ENCODE assay signal across 20 cellular contexts in the genomic region with DNA sequence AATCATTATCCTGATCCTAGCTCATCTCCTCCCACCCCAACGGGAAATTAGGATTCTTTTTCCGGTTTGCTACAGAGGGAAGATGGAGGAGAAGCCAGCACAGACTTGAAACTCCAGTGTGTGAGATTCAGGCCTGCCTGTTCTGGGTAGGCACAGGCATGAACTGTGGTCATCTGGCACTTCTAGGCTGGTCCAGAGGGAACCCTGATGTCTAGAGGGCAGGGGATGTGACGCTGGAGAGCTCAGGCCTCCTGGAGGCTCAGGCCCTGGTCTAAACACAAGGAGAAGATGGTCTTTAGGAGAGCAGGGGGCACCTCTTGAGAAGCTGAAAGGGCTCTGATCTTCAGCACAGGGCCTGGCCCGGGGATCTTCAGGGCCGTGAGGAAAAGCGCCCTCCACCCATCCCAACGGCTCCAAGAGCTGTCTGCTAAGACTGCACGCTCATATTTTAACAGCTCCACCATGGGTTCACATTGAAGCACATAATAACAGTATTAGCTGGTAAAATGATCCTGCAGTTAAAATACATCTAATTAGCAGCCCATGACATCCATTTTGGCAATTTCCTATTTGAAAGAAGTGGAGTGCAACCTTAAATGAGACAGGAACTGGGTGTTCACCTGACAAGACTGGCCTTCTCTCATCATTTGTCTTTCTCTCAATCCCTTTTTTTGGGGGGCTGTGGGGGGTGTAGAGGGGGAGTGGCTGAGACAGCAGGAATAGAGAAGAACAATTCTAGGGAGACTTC. TPM values are rescaled to one million over a fixed set of nuclear protein-coding genes. Genes with fewer than 3 reads are reported as not detected.
DNase-seq lines count a peak whose midpoint lies in the region; ATAC-seq and TF ChIP-seq lines count a peak whose summit lies in the region.
"Had no signal": no experiment of that assay in that cellular context is flagged by ENCODE, and none has a peak within 500 bp of the region (broad histone marks: within the 10 kb centered on the region; RNA-seq: fewer than 3 reads in every experiment).

No MANE protein-coding gene starts in this region.

- 0 out of 2 replicates have a peak overlapping the region, but pooled peaks have one; percentile 0 for H3K4me2 ChIP-seq in BLaER1
- peak overlapping the region; percentile 84; the same call in 1 of the 2 replicates for H3K4me2 ChIP-seq in GM23338
- H3K4me2 ChIP-seq in mammary epithelial cell (ENCODE audit: insufficient read depth, low read depth, low read length): no peak overlapping the region

- no peak overlapping the region for H3K27ac ChIP-seq in BLaER1
- H3K27ac ChIP-seq in GM23338 (ENCODE audit: low read depth): peak overlapping the region; percentile 82
- no peak overlapping the region for H3K27ac ChIP-seq in mammary epithelial cell (ENCODE audit: insufficient read depth, low read depth, low read length)
- H3K27ac ChIP-seq: neutrophil, RWPE1, sigmoid colon, uterus had no signal

- no peak overlapping the region for H3K4me3 ChIP-seq in BLaER1
- H3K4me3 ChIP-seq in GM23338: no peak overlapping the region
- no peak overlapping the region for H3K4me3 ChIP-seq in mammary epithelial cell (replicated peaks in 1 of 3; ENCODE audit: insufficient read depth in 1 of 3, low read depth in 2 of 3, low read length in 3 of 3)
- H3K4me3 ChIP-seq in lower leg skin (ENCODE audit: low read depth, poor library complexity, severe bottlenecking): no peak overlapping the region
- H3K4me3 ChIP-seq: lung, sigmoid colon, uterus had no signal

- BruUV-seq in mammary epithelial cell (replicated peaks; lab: Mats Ljungman, UMichigan): no TSS peak

- no peaks in the 10 kb centered on the region for H3K9me3 ChIP-seq in BLaER1
- peaks cover 41% of the 10 kb centered on the region for H3K9me3 ChIP-seq in mammary epithelial cell (replicated peaks; ENCODE audit: insufficient read depth, low read length)
- H3K9me3 ChIP-seq: BE2C, neutrophil, uterus had no signal

- no peaks in the 10 kb centered on the region for H3K9me3 Mint-ChIP-seq in GM23338
- H3K9me3 Mint-ChIP-seq in activated T-helper 1 cell treated with anti-CD3 and anti-CD28 coated beads, Interleukin-12 subunit alpha, Interleukin-12 subunit beta, Interleukin-2, Interleukin-4 antibody, amounts not matched to agents 30 ng/mL and 10 ng/mL and 1 ng/mL, durations not matched to agents 14 hours and 24 hours and 36 hours: no peaks in the 10 kb centered on the region
- no peaks in the 10 kb centered on the region for H3K9me3 Mint-ChIP-seq in mesothelial cell of epicardium

- H4K20me1 ChIP-seq in BLaER1 (peaks cover 100% of the 10 kb centered on the region), GM23338 (replicated peaks; ENCODE audit: insufficient read depth) (no peaks in the 10 kb centered on the region), mammary epithelial cell (ENCODE audit: insufficient read depth, low read length) (no peaks in the 10 kb centered on the region)

- peaks cover 17% of the 10 kb centered on the region; the same call in 1 of the 2 replicates for H3K36me3 ChIP-seq in BLaER1
- H3K36me3 ChIP-seq in GM23338 (ENCODE audit: insufficient read depth): no peaks in the 10 kb centered on the region
- H3K36me3 ChIP-seq in mammary epithelial cell (ENCODE audit: insufficient read depth, low read length): no peaks in the 10 kb centered on the region
- H3K36me3 ChIP-seq: BE2C, neutrophil, sigmoid colon, uterus had no signal

- no peaks in the 10 kb centered on the region for H3F3A ChIP-seq in GM23338 (replicated peaks; ENCODE audit: low read depth)

- no peaks in the 10 kb centered on the region for H3K36me3 Mint-ChIP-seq in GM23338 (ENCODE audit: low read depth)
- peaks cover 22% of the 10 kb centered on the region for H3K36me3 Mint-ChIP-seq in activated T-helper 1 cell treated with anti-CD3 and anti-CD28 coated beads, Interleukin-12 subunit alpha, Interleukin-12 subunit beta, Interleukin-2, Interleukin-4 antibody, amounts not matched to agents 30 ng/mL and 10 ng/mL and 1 ng/mL, durations not matched to agents 14 hours and 24 hours and 36 hours (ENCODE audit: low read depth)
- H3K36me3 Mint-ChIP-seq in mesothelial cell of epicardium: no peaks in the 10 kb centered on the region
- H3K36me3 Mint-ChIP-seq: stimulated activated memory B cell treated with anti-CD40 and anti-IgM and Interleukin-4, amounts not matched to agents 10 μg/mL and 1 μg/mL and 100 μg/mL, for 72 hours had no signal

- no peaks in the 10 kb centered on the region for H3K9me2 ChIP-seq in GM23338 (ENCODE audit: insufficient read depth)

- no peak overlapping the region for H3K9ac ChIP-seq in BLaER1
- no peak overlapping the region for H3K9ac ChIP-seq in mammary epithelial cell (ENCODE audit: insufficient read depth, low read length)

- H3K27me3 ChIP-seq in BLaER1: no peaks in the 10 kb centered on the region
- H3K27me3 ChIP-seq in GM23338 (ENCODE audit: insufficient read depth): no peaks in the 10 kb centered on the region
- H3K27me3 ChIP-seq in mammary epithelial cell (ENCODE audit: insufficient read depth, low read length): no peaks in the 10 kb centered on the region

- peak overlapping the region; percentile 74; the same call in 1 of the 3 replicates for H3K4me3 Mint-ChIP-seq in GM23338
- H3K4me3 Mint-ChIP-seq in activated T-helper 1 cell treated with anti-CD3 and anti-CD28 coated beads, Interleukin-12 subunit alpha, Interleukin-12 subunit beta, Interleukin-2, Interleukin-4 antibody, amounts not matched to agents 30 ng/mL and 10 ng/mL and 1 ng/mL, durations not matched to agents 14 hours and 24 hours and 36 hours: peak overlapping the region; percentile 82
- H3K4me3 Mint-ChIP-seq in mesothelial cell of epicardium: peak overlapping the region; percentile 30
- H3K4me3 Mint-ChIP-seq: stimulated activated memory B cell treated with anti-CD40 and anti-IgM and Interleukin-4, amounts not matched to agents 10 μg/mL and 1 μg/mL and 100 μg/mL, for 72 hours had no signal

- WGBS in mammary epithelial cell (ENCODE audit: low coverage, missing lambda C conversion rate): 100% methylated on average over 6 of the region's 8 CpGs
- 39 to 51% methylated on average over 8 of the region's 8 CpGs for WGBS in lower leg skin, 2 donors

- TF ChIP-seq CTCF in GM23338 (conservative IDR thresholded peaks at IDR 0.05; ENCODE audit: low read depth in 2 of 2) (no peak), mesothelial cell of epicardium (IDR thresholded peaks at IDR 0.05; ENCODE audit: unreplicated experiment) (no peak), mammary epithelial cell (conservative IDR thresholded peaks at IDR 0.05 in 1 of 2, IDR thresholded peaks at IDR 0.05 in 1 of 2; ENCODE audit: extremely low read depth in 1 of 2, insufficient read depth in 1 of 2, low read depth in 1 of 2, low read length in 2 of 2) (no peak), lower leg skin (IDR thresholded peaks at IDR 0.05) (no peak)

- TF ChIP-seq POLR2A in lower leg skin (IDR thresholded peaks at IDR 0.05): no peak

- H3K79me2 ChIP-seq in GM23338 (replicated peaks; ENCODE audit: insufficient read depth) (peaks cover 93% of the 10 kb centered on the region), mammary epithelial cell (ENCODE audit: insufficient read depth, low read length) (peaks cover 66% of the 10 kb centered on the region)

- peak overlapping the region; percentile 69; the same call in 1 of the 2 replicates for H3K27ac Mint-ChIP-seq in GM23338
- H3K27ac Mint-ChIP-seq in activated T-helper 1 cell treated with anti-CD3 and anti-CD28 coated beads, Interleukin-12 subunit alpha, Interleukin-12 subunit beta, Interleukin-2, Interleukin-4 antibody, amounts not matched to agents 30 ng/mL and 10 ng/mL and 1 ng/mL, durations not matched to agents 14 hours and 24 hours and 36 hours: peak overlapping the region; percentile 99
- H3K27ac Mint-ChIP-seq in mesothelial cell of epicardium: peak overlapping the region; percentile 39
- H3K27ac Mint-ChIP-seq: stimulated activated memory B cell treated with anti-CD40 and anti-IgM and Interleukin-4, amounts not matched to agents 10 μg/mL and 1 μg/mL and 100 μg/mL, for 72 hours had no signal

- H3K27me3 Mint-ChIP-seq in GM23338 (ENCODE audit: insufficient read depth, low read depth, poor library complexity): peaks cover 9% of the 10 kb centered on the region
- H3K27me3 Mint-ChIP-seq in activated T-helper 1 cell treated with anti-CD3 and anti-CD28 coated beads, Interleukin-12 subunit alpha, Interleukin-12 subunit beta, Interleukin-2, Interleukin-4 antibody, amounts not matched to agents 30 ng/mL and 10 ng/mL and 1 ng/mL, durations not matched to agents 14 hours and 24 hours and 36 hours (ENCODE audit: insufficient read depth): no peaks in the 10 kb centered on the region
- no peaks in the 10 kb centered on the region for H3K27me3 Mint-ChIP-seq in mesothelial cell of epicardium (ENCODE audit: low read depth)
- H3K27me3 Mint-ChIP-seq: stimulated activated memory B cell treated with anti-CD40 and anti-IgM and Interleukin-4, amounts not matched to agents 10 μg/mL and 1 μg/mL and 100 μg/mL, for 72 hours had no signal

- dilution Hi-C loops in mammary epithelial cell (cut with HindIII; ENCODE audit: low sequenced_read_pairs): no loop called here

- intact Hi-C loops in activated T-helper 1 cell treated with anti-CD3 and anti-CD28 coated beads, Interleukin-12 subunit alpha, Interleukin-12 subunit beta, Interleukin-2, Interleukin-4 antibody, amounts not matched to agents 30 ng/mL and 10 ng/mL and 1 ng/mL, durations not matched to agents 14 hours and 24 hours and 36 hours (cut with micrococcal nuclease): loop anchor here (10.0 kb wide), 1 partner anchor 178 kb away; no protein-coding TSS in a partner anchor
- intact Hi-C loops in mammary epithelial cell (cut with micrococcal nuclease) (no loop called here), lower leg skin (cut with DNase I; ENCODE audit: low total_unique reads) (no loop called here)

- no peak overlapping the region for H2AFZ ChIP-seq in GM23338
- H2AFZ ChIP-seq in mammary epithelial cell (ENCODE audit: low read depth, low read length): no peak overlapping the region

- H3K4me1 Mint-ChIP-seq in GM23338 (peaks cover 87% of the 10 kb centered on the region), mesothelial cell of epicardium (peaks cover 58% of the 10 kb centered on the region)
- H3K4me1 Mint-ChIP-seq in activated T-helper 1 cell treated with anti-CD3 and anti-CD28 coated beads, Interleukin-12 subunit alpha, Interleukin-12 subunit beta, Interleukin-2, Interleukin-4 antibody, amounts not matched to agents 30 ng/mL and 10 ng/mL and 1 ng/mL, durations not matched to agents 14 hours and 24 hours and 36 hours (ENCODE audit: low read depth): peaks cover 95% of the 10 kb centered on the region
- H3K4me1 Mint-ChIP-seq: stimulated activated memory B cell treated with anti-CD40 and anti-IgM and Interleukin-4, amounts not matched to agents 10 μg/mL and 1 μg/mL and 100 μg/mL, for 72 hours had no signal

- DNase-seq in GM23338 (ENCODE audit: low spot score) (no peak), mesothelial cell of epicardium (ENCODE audit: low spot score in 2 of 2, unreplicated experiment in 2 of 2) (no peak), mammary epithelial cell (no peak), DMS79 treated with DMSO at 0.1 percent for 48 hours (lab: John Stamatoyannopoulos, UW) (no peak), lower leg skin (ENCODE audit: low spot score in 2 of 2) (no peak)
- no peak for DNase-seq in activated T-helper 1 cell treated with anti-CD3 and anti-CD28 coated beads, Interleukin-12 subunit alpha, Interleukin-12 subunit beta, Interleukin-2, Interleukin-4 antibody, amounts not matched to agents 30 ng/mL and 10 ng/mL and 1 ng/mL, durations not matched to agents 14 hours and 24 hours and 36 hours (ENCODE audit: low spot score)
- DNase-seq: activated CD4-positive, alpha-beta T cell treated with anti-CD3 and anti-CD28 coated beads for 48 hours; BE2C; DMS79; MM.1S; NCI-H2081; sigmoid colon; uterus had no signal

- CTCF ChIA-PET in mammary epithelial cell (lab: Charles Lee; ENCODE audit: low non-redundant PET): no interaction called here

- ATAC-seq in GM23338 (no peak), HG03108 (IDR thresholded peaks at IDR 0.05; ENCODE audit: unreplicated experiment) (no peak)
- ATAC-seq: HepG2; stimulated activated memory B cell treated with anti-CD40 and anti-IgM and Interleukin-4, amounts not matched to agents 10 μg/mL and 1 μg/mL and 100 μg/mL, for 72 hours had no signal

- H3K4me1 ChIP-seq in BLaER1 (peaks cover 85% of the 10 kb centered on the region), GM23338 (ENCODE audit: insufficient read depth) (peaks cover 67% of the 10 kb centered on the region), mammary epithelial cell (ENCODE audit: insufficient read depth, low read length) (peaks cover 15% of the 10 kb centered on the region)
- H3K4me1 ChIP-seq: BE2C, uterus had no signal

- in situ Hi-C loops in mammary epithelial cell (cut with MboI; ENCODE audit: low sequenced_read_pairs in 2 of 2): no loop called here

RNA-seq across cellular contexts. Expression of gene BCL11B, which starts 35.4 kb away (rescaled TPM):
- total RNA-seq in GM23338 (2014; rRNA removed; shearing (Covaris generic)): 5.6 and 6.7 TPM in 2 replicates
- 2.4 and 2.7 TPM in 2 replicates for polyA plus RNA-seq in GM23338 (2016; fragmentation: Nextera tagmentation; extraction: Ambion mirVana)
- total RNA-seq in activated T-helper 1 cell treated with anti-CD3 and anti-CD28 coated beads, Interleukin-12 subunit alpha, Interleukin-12 subunit beta, Interleukin-2, Interleukin-4 antibody, amounts not matched to agents 30 ng/mL and 10 ng/mL and 1 ng/mL, durations not matched to agents 14 hours and 24 hours and 36 hours: 43.5 and 45.4 TPM in 2 replicates
- total RNA-seq in mesothelial cell of epicardium: 11.6 to 12.3 TPM (median 11.8 TPM) in 3 replicates
- 1 to 10 TPM; 7.1 to 8.3 TPM for total RNA-seq in mammary epithelial cell
- polyA plus RNA-seq in mammary epithelial cell: 2.0 TPM
- 6.7 TPM for polyA minus RNA-seq in mammary epithelial cell
- total RNA-seq in lower leg skin: 10 to 100 TPM; 39.1 to 74.3 (median 51.7) TPM
- total RNA-seq: HepG2 had no signal
- polyA plus RNA-seq: HepG2 had no signal

Comparison
In these comparisons a context has a peak if more than half of its experiments do, and no peak if none do; other contexts are left out.
1. H3K27ac Mint-ChIP-seq: peak in every context shown above with its lines; median percentile 99 in activated T-helper 1 cell treated with anti-CD3 and anti-CD28 coated beads, Interleukin-12 subunit alpha, Interleukin-12 subunit beta, Interleukin-2, Interleukin-4 antibody, amounts not matched to agents 30 ng/mL and 10 ng/mL and 1 ng/mL, durations not matched to agents 14 hours and 24 hours and 36 hours; 69 in GM23338; 39 in mesothelial cell of epicardium.
2. H3K4me3 Mint-ChIP-seq: peak in every context shown above with its lines; median percentile 82 in activated T-helper 1 cell treated with anti-CD3 and anti-CD28 coated beads, Interleukin-12 subunit alpha, Interleukin-12 subunit beta, Interleukin-2, Interleukin-4 antibody, amounts not matched to agents 30 ng/mL and 10 ng/mL and 1 ng/mL, durations not matched to agents 14 hours and 24 hours and 36 hours; 74 in GM23338; 30 in mesothelial cell of epicardium.